8 cellular contexts compared by ENCODE assay signal in genomic region chr16:12804395-12804794, GRCh38. TPM values are rescaled to one million over a fixed set of nuclear protein-coding genes. Genes with fewer than 3 reads are reported as not detected.
DNase-seq lines count a peak whose midpoint lies in the region; ATAC-seq, FAIRE-seq and TF ChIP-seq lines count a peak whose summit lies in the region.

No MANE protein-coding gene starts in this region.

- H3K36me3 Mint-ChIP-seq in brain = no peaks in the 10 kb centered on the region
- H3K36me3 Mint-ChIP-seq in natural killer cell = no peaks in the 10 kb centered on the region

- no peak for TF ChIP-seq CTCF in A549 (IDR thresholded peaks at IDR 0.05)
- TF ChIP-seq CTCF in brain (conservative IDR thresholded peaks at IDR 0.05) = no peak
- TF ChIP-seq CTCF in natural killer cell (IDR thresholded peaks at IDR 0.05) = no peak

- DNase-seq in A549 (ENCODE audit: low read depth in 1 of 2, low spot score in 1 of 2) = no peak
- DNase-seq in natural killer cell = no peak
- DNase-seq in T-helper 9 cell = no peak
- DNase-seq in globus pallidus (ENCODE audit: low spot score) = no peak
- no peak for DNase-seq in NCI-H510A (lab: John Stamatoyannopoulos, UW)
- no peak for DNase-seq in stimulated activated naive CD4-positive, alpha-beta T cell (lab: John Stamatoyannopoulos, UW)

- H3K9me3 Mint-ChIP-seq in brain (peaks cover 0 to 12% (median 0%) of the 10 kb centered on the region in 5 experiments), natural killer cell (no peaks in the 10 kb centered on the region)

- peak overlapping the region; percentile 75 for H3K4me2 ChIP-seq in A549

- H3K27ac ChIP-seq in A549 = peak overlapping the region; percentile 94 to 96
- no peak overlapping the region for H3K27ac ChIP-seq in HUES48 (ENCODE audit: low read depth, low read length)

- no peak for FAIRE-seq in A549 (lab: Jason Lieb, UNC)

- no peak for ATAC-seq in A549
- ATAC-seq in natural killer cell = no peak

- no peak for TF ChIP-seq EP300 in A549 (IDR thresholded peaks at IDR 0.05)

- H3K27ac Mint-ChIP-seq in brain (peak overlapping the region in 1 of 5 experiments; percentile 96), natural killer cell (peak overlapping the region in 1 of 2 donors; percentile 80)

- H3K9ac ChIP-seq in HUES48 (ENCODE audit: low read depth, low read length) = no peak overlapping the region

- H3K36me3 ChIP-seq in HUES48 (ENCODE audit: control insufficient read depth, insufficient read depth, low read length) = no peaks in the 10 kb centered on the region

- H3K4me3 Mint-ChIP-seq in brain = peak overlapping the region; percentile 84 to 97 (median 87)
- H3K4me3 Mint-ChIP-seq in natural killer cell = peak overlapping the region; percentile 90

- H3K27me3 ChIP-seq in HUES48 (ENCODE audit: control insufficient read depth, insufficient read depth, low read length) = no peaks in the 10 kb centered on the region

- H3K9me3 ChIP-seq in A549 = no peaks in the 10 kb centered on the region
- H3K9me3 ChIP-seq in HUES48 (ENCODE audit: control insufficient read depth, insufficient read depth, low read length) = no peaks in the 10 kb centered on the region

- TF ChIP-seq RAD21 in A549 (conservative IDR thresholded peaks at IDR 0.05 in 1 of 2, IDR thresholded peaks at IDR 0.05 in 1 of 2) = no peak

- intact Hi-C loops in natural killer cell (cut with micrococcal nuclease) = no loop called here

- 78% methylated on average over 9 of the region's 9 CpGs for WGBS in A549 (ENCODE audit: missing lambda C conversion rate)

- POLR2A ChIA-PET in A549 (lab: Yijun Ruan, JAX) = interaction anchor here (0.7 kb wide), 1 partner anchor 70 kb away, joined by 5 read pairs; no protein-coding TSS in a partner anchor

- H3K4me1 Mint-ChIP-seq in brain (peaks cover 28% of the 10 kb centered on the region), natural killer cell (peaks cover 19% of the 10 kb centered on the region in 2 donors)

- peaks cover 23% of the 10 kb centered on the region for H3K4me1 ChIP-seq in A549
- peaks cover 7% of the 10 kb centered on the region; the same call in 1 of the 2 replicates for H3K4me1 ChIP-seq in HUES48 (ENCODE audit: control insufficient read depth, insufficient read depth, low read length)

- CTCF ChIA-PET in A549 (lab: Yijun Ruan, JAX) = no interaction called here

- peak overlapping the region; percentile 71 for H3K4me3 ChIP-seq in A549
- peak overlapping the region; percentile 93; the same call in 1 of the 2 replicates for H3K4me3 ChIP-seq in HUES48 (ENCODE audit: low read depth, low read length)

- TF ChIP-seq POLR2A in A549 (IDR thresholded peaks at IDR 0.05; ENCODE audit: low read length) = no peak

- H3K27me3 Mint-ChIP-seq in brain (peaks cover 3% of the 10 kb centered on the region), natural killer cell (ENCODE audit: low read depth in 2 of 2) (peaks cover 0 to 8% of the 10 kb centered on the region in 2 donors)

TF ChIP-seq in A549, 52 proteins besides CTCF, POLR2A, EP300 and RAD21:
- TF ChIP-seq HDAC2 (IDR thresholded peaks at IDR 0.05) (no peak), HEYL (CRISPR knock-in tag; IDR thresholded peaks at IDR 0.05) (no peak), EHF (CRISPR knock-in tag; IDR thresholded peaks at IDR 0.05) (no peak), MAFK (IDR thresholded peaks at IDR 0.05; ENCODE audit: partially characterized antibody) (no peak), RCOR1 (IDR thresholded peaks at IDR 0.05; ENCODE audit: low read depth, low read length) (no peak), USF2 (IDR thresholded peaks at IDR 0.05) (no peak), SMC3 (IDR thresholded peaks at IDR 0.05) (no peak), ZSCAN20 (CRISPR knock-in tag; IDR thresholded peaks at IDR 0.05) (no peak), ATOH8 (CRISPR knock-in tag; IDR thresholded peaks at IDR 0.05; ENCODE audit: low read depth) (no peak), SREBF2 (IDR thresholded peaks at IDR 0.05) (no peak), ELK1 (IDR thresholded peaks at IDR 0.05; ENCODE audit: low read depth, low read length) (no peak), BCL3 (IDR thresholded peaks at IDR 0.05) (no peak), PBX3 (IDR thresholded peaks at IDR 0.05) (no peak), E2F6 (IDR thresholded peaks at IDR 0.05; ENCODE audit: borderline replicate concordance, low read depth) (no peak), KDM1A (IDR thresholded peaks at IDR 0.05; ENCODE audit: low read depth) (no peak)

RNA-seq across cellular contexts. Expression of gene CPPED1, which starts 0.7 kb away (rescaled TPM):
- polyA plus RNA-seq in A549 (2011; rRNA removed) (30.5 and 31.3 TPM in 2 replicates), A549 (2017; fragmentation: RNase III; extraction: RNeasy Plus Mini Kit Qiagen cat#74134 plus additional on column Dnase treatment) (16.1 to 17.5 TPM (median 16.8 TPM) in 3 replicates), brain (ENCODE audit: insufficient read depth, low read depth, low replicate concordance) (23.9 TPM)
- polyA plus RNA-seq in A549 (2012; cell fraction: cytosol; rRNA removed) = 9.9 and 11.6 TPM in 2 replicates
- 10.7 and 11.9 TPM in 2 replicates for polyA plus RNA-seq in A549 (2012; cell fraction: nucleus; rRNA removed)
- 32.3 and 35.1 TPM in 2 replicates for polyA minus RNA-seq in A549 (2011; rRNA and poly(A)+ RNA removed)
- total RNA-seq in natural killer cell = 10 to 100 TPM; 10.3 to 18.3 (median 16.4) TPM
